20 cellular contexts compared by ENCODE assay signal in genomic region chr20:51096571-51097267, GRCh38.
"Had no signal": no experiment of that assay in that cellular context is flagged by ENCODE, and none has a peak within 500 bp of the region (broad histone marks: within the 10 kb centered on the region; RNA-seq: fewer than 3 reads in every experiment).

No MANE protein-coding gene starts in this region.

- H3K4me1 ChIP-seq: left ventricle myocardium inferior, right lobe of liver, upper lobe of left lung had no signal

- H3K4me3 Mint-ChIP-seq: activated naive CD8-positive, alpha-beta T cell treated with anti-CD3 and anti-CD28 coated beads, Interleukin-2, amount 50 U/mL, for 24 hours; mesothelial cell of epicardium; nephron; stimulated activated memory B cell treated with anti-CD40 and anti-IgM and Interleukin-4, amounts not matched to agents 10 μg/mL and 1 μg/mL and 100 μg/mL, for 72 hours had no signal

- H3K27ac Mint-ChIP-seq: activated naive CD8-positive, alpha-beta T cell treated with anti-CD3 and anti-CD28 coated beads, Interleukin-2, amount 50 U/mL, for 24 hours; mesothelial cell of epicardium; nephron; stimulated activated memory B cell treated with anti-CD40 and anti-IgM and Interleukin-4, amounts not matched to agents 10 μg/mL and 1 μg/mL and 100 μg/mL, for 72 hours had no signal

- H3K4me3 ChIP-seq: body of pancreas, heart right ventricle, left ventricle myocardium inferior, right lobe of liver, skin epidermis, upper lobe of left lung had no signal

- H3K36me3 ChIP-seq: heart right ventricle, left ventricle myocardium inferior, right lobe of liver, upper lobe of left lung had no signal

- H3K9me3 Mint-ChIP-seq: activated naive CD8-positive, alpha-beta T cell treated with anti-CD3 and anti-CD28 coated beads, Interleukin-2, amount 50 U/mL, for 24 hours; mesothelial cell of epicardium; nephron; stimulated activated memory B cell treated with anti-CD40 and anti-IgM and Interleukin-4, amounts not matched to agents 10 μg/mL and 1 μg/mL and 100 μg/mL, for 72 hours had no signal

- H3K36me3 Mint-ChIP-seq: mesothelial cell of epicardium; stimulated activated memory B cell treated with anti-CD40 and anti-IgM and Interleukin-4, amounts not matched to agents 10 μg/mL and 1 μg/mL and 100 μg/mL, for 72 hours had no signal

- DNase-seq: activated CD4-positive, alpha-beta T cell treated with anti-CD3 and anti-CD28 coated beads for 4 hours; activated CD4-positive, alpha-beta T cell treated with anti-CD3 and anti-CD28 coated beads, Interleukin-2, amount 50 U/mL, for 48 hours; activated effector memory CD4-positive, alpha-beta T cell treated with anti-CD3 and anti-CD28 coated beads, Interleukin-2, amount 50 U/mL, for 16 hours; activated naive CD4-positive, alpha-beta T cell treated with anti-CD3 and anti-CD28 coated beads, Interleukin-2, amount 50 U/mL, for 16 hours; activated naive CD8-positive, alpha-beta T cell treated with anti-CD3 and anti-CD28 coated beads, Interleukin-2, amount 50 U/mL, for 24 hours; body of pancreas; central memory CD4-positive, alpha-beta T cell; cortex of kidney; foreskin fibroblast; heart right ventricle; left ventricle myocardium inferior; right lobe of liver; stimulated activated CD4-positive, alpha-beta T cell treated with anti-CD3 and anti-CD28 coated beads, Interleukin-2, amount 100 ng/mL, for 24 hours; T-helper 9 cell; upper lobe of left lung had no signal

- FAIRE-seq: endometrium had no signal

- H3K27ac ChIP-seq: body of pancreas, heart right ventricle, left ventricle myocardium inferior, right lobe of liver, skin epidermis, upper lobe of left lung had no signal

- H3K9me3 ChIP-seq: body of pancreas, heart right ventricle, left ventricle myocardium inferior, right lobe of liver, upper lobe of left lung had no signal
